Comparison of ENCODE assay signal across 2 cellular contexts in the genomic region with DNA sequence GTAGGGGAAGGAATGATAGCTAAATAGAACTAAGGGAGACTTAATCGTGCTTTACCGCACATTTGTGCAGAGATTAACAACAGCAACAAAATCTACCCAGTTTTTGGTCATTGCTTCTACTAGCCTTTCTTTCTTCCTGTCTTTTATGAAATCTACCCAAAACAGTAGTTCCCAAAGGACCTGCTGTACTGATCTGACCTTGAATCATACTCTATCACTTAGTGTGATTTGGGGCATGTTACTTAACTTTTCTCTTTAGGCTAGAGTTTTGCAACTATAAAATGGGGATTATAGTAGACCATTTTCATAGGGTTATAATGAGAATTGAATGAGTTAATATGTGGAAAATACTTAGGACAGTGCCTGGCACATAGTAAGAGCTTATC.
TF ChIP-seq lines count a peak whose summit lies in the region.

No MANE protein-coding gene starts in this region.

TF ChIP-seq in H1, 55 proteins besides CTCF, POLR2A, EP300 and RAD21:
- no peak for TF ChIP-seq BRCA1 (IDR thresholded peaks at IDR 0.05; ENCODE audit: low read depth, low read length)
- no peak for TF ChIP-seq BCL11A (IDR thresholded peaks at IDR 0.05; ENCODE audit: low read depth in 2 of 2, low read length in 2 of 2)

TF ChIP-seq in liver, 16 proteins besides CTCF, POLR2A, EP300 and RAD21:
- TF ChIP-seq HNF4G (IDR thresholded peaks at IDR 0.05) (no peak), RXRA (IDR thresholded peaks at IDR 0.05) (peak in 1 of 2 donors; percentile 25), REST (IDR thresholded peaks at IDR 0.05) (no peak), YY1 (IDR thresholded peaks at IDR 0.05) (no peak), NR2F2 (IDR thresholded peaks at IDR 0.05) (no peak)
